In the genomic region with DNA sequence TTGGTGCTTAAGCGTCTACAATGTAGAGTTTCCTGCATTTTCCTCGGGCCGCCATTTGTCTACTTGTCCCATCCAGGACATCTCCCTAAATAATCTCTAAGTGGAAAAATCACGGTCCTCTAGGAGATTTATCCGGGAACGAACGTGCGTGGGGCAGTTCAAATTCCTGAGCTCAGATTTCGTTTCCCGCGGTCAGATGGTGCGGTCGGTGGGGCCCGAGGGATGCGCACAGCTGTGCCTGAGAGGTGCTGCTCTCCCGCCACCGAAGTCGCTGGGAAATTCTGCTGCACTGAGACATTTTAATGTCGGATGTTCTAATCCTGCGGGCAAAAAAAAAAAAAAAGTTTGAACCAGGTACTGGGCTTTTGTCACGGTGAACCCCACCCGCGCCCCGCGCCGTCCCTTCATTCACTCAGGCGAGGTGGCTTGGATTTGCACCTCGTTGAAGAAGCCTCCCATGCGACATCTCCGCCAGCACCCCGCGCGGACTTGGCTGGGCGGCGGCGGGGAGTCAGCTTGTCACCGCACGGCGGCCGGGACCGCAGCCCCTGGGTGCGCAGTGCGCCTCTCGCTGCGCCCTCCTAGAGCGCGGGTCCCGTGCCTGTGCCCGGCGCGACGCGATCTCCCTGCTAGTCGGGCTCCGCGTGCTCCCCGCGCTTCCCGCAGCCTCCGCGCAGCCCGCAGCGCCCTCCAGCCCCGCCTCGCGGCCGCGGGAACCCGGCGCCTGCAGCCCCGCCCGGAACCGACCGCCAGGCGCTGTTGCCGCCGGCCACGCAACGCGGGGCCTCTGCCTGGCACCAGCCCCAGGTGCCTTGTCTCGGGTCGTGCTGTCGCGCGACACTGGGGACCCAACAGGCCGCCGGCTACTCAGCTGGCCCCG, we compare ENCODE assay signal across 8 cellular contexts.
DNase-seq lines count a peak whose midpoint lies in the region; ATAC-seq, FAIRE-seq and TF ChIP-seq lines count a peak whose summit lies in the region.

No MANE protein-coding gene starts in this region.

- H3K4me3 ChIP-seq in GM08714 (ENCODE audit: low read length) = peak overlapping the region; percentile 51; the same call in 1 of the 2 replicates
- peak overlapping the region; percentile 72 for H3K4me3 ChIP-seq in IMR-90 (ENCODE audit: insufficient read depth, low read depth, low read length)
- H3K4me3 ChIP-seq in K562 = peak overlapping the region; percentile 22
- H3K4me3 ChIP-seq in iPS-18a (ENCODE audit: low read length) = peak overlapping the region; percentile 59
- H3K4me3 ChIP-seq in sigmoid colon = peak overlapping the region; percentile 43 to 65 (median 60)

- H3K14ac ChIP-seq in IMR-90 (replicated peaks; ENCODE audit: low read depth, low read length) = peak overlapping the region; percentile 33; the same call in 1 of the 2 replicates

- H3K36me3 ChIP-seq in IMR-90 (ENCODE audit: control insufficient read depth, insufficient read depth, low read length) (no peaks in the 10 kb centered on the region), K562 (ENCODE audit: control insufficient read depth, insufficient read depth, low read length) (no peaks in the 10 kb centered on the region), iPS-18a (ENCODE audit: control insufficient read depth, low read depth, low read length) (no peaks in the 10 kb centered on the region), sigmoid colon (no peaks in the 10 kb centered on the region)

- H3K79me1 ChIP-seq in IMR-90 (ENCODE audit: low read depth in 1 of 2, low read length in 2 of 2) = peaks cover 0 to 15% of the 10 kb centered on the region in 2 experiments; a peak in 1 of 4 replicates

- H3K27ac ChIP-seq in IMR-90 (ENCODE audit: insufficient read depth, low read length) = peak overlapping the region; percentile 57; the same call in 1 of the 2 replicates
- H3K27ac ChIP-seq in K562 (ENCODE audit: extremely low read depth, low read depth, low read length) = no peak overlapping the region
- no peak overlapping the region for H3K27ac ChIP-seq in iPS-18a (ENCODE audit: low read length)
- H3K27ac ChIP-seq in sigmoid colon = peak overlapping the region; percentile 53 to 65 (median 58)

- H2BK20ac ChIP-seq in IMR-90 (ENCODE audit: low read depth, low read length) = peak overlapping the region; percentile 71

- no TSS peak for BruUV-seq in IMR-90 (replicated peaks; lab: Mats Ljungman, UMichigan)
- BruUV-seq in K562 (replicated peaks; lab: Mats Ljungman, UMichigan) = no TSS peak

- peak; percentile 44 for TF ChIP-seq CTCF in IMR-90 (conservative IDR thresholded peaks at IDR 0.05; ENCODE audit: low read depth, low read length)
- TF ChIP-seq CTCF in K562 (IDR thresholded peaks at IDR 0.05 in 2 of 3, conservative IDR thresholded peaks at IDR 0.05 in 1 of 3; ENCODE audit: insufficient read depth in 2 of 3, low read depth in 1 of 3, low read length in 3 of 3) = peak in 2 of 3 experiments; percentile 7 to 48; a peak in 3 of 6 replicates
- TF ChIP-seq CTCF in sigmoid colon (IDR thresholded peaks at IDR 0.05) = peak in 2 of 4 experiments; percentile 11 to 46

- CTCF ChIA-PET in IMR-90 (lab: Yijun Ruan, JAX) (interaction anchor here (0.6 to 1.8 kb wide), 5 partner anchors 12 to 1386 kb away, joined by 3 to 7 read pairs (median 3); no protein-coding TSS in a partner anchor), K562 (lab: Yijun Ruan, JAX; ENCODE audit: low intra/inter-chr PET ratio) (no interaction called here)

- peak overlapping the region; percentile 75 for H2BK120ac ChIP-seq in IMR-90 (ENCODE audit: low read depth, low read length)

- no peak for TF ChIP-seq POLR2A in IMR-90 (IDR thresholded peaks at IDR 0.05; ENCODE audit: low read depth, low read length)
- no peak for TF ChIP-seq POLR2A in K562 (conservative IDR thresholded peaks at IDR 0.05)
- TF ChIP-seq POLR2A in sigmoid colon (IDR thresholded peaks at IDR 0.05) = no peak

- H3K4me2 ChIP-seq in IMR-90 (ENCODE audit: low read depth, low read length) (peak overlapping the region; percentile 92), K562 (ENCODE audit: insufficient read depth, low read length) (peak overlapping the region; percentile 55)

- peak overlapping the region; percentile 29 for H2AK9ac ChIP-seq in IMR-90 (replicated peaks; ENCODE audit: low read depth, low read length, poor library complexity)

- peak overlapping the region; percentile 86 for H2AFZ ChIP-seq in IMR-90 (replicated peaks; ENCODE audit: low read length, poor library complexity)
- H2AFZ ChIP-seq in K562 (ENCODE audit: low read depth, low read length) = peak overlapping the region; percentile 48

- peak overlapping the region; percentile 85; the same call in 2 of the 3 replicates for H2BK15ac ChIP-seq in IMR-90 (ENCODE audit: low read depth, low read length)

- H4K8ac ChIP-seq in IMR-90 (ENCODE audit: low read depth in 2 of 2, low read length in 2 of 2) = peak overlapping the region; percentile 32 to 83

- H2AK5ac ChIP-seq in IMR-90 (ENCODE audit: low read depth, low read length) = peak overlapping the region; percentile 68

- no peak for TF ChIP-seq EP300 in K562 (IDR thresholded peaks at IDR 0.05; ENCODE audit: low read length)
- TF ChIP-seq EP300 in sigmoid colon (IDR thresholded peaks at IDR 0.05) = no peak

- H3K9ac ChIP-seq in IMR-90 (ENCODE audit: low read depth, low read length) = peak overlapping the region; percentile 32
- peak overlapping the region in 1 of 2 experiments; percentile 78; a peak in 2 of 4 replicates for H3K9ac ChIP-seq in K562 (ENCODE audit: insufficient read depth in 1 of 2, low read depth in 2 of 2, low read length in 2 of 2)
- peak overlapping the region; percentile 53 for H3K9ac ChIP-seq in iPS-18a (ENCODE audit: low read length)

- FAIRE-seq in K562 (lab: Jason Lieb, UNC) = no peak

- H3K23ac ChIP-seq in IMR-90 (ENCODE audit: low read depth, low read length) = peak overlapping the region; percentile 36

- H3K4ac ChIP-seq in IMR-90 (ENCODE audit: low read depth, low read length) = peak overlapping the region; percentile 52

- POLR2A ChIA-PET in IMR-90 (lab: Charles Lee; ENCODE audit: unreplicated experiment) (interaction anchor here (0.7 kb wide), 2 partner anchors 187 to 528 kb away, joined by 4 to 11 read pairs; no protein-coding TSS in a partner anchor), K562 (lab: Yijun Ruan, JAX) (no interaction called here)

- H3K9me3 ChIP-seq in IMR-90 (ENCODE audit: control insufficient read depth, insufficient read depth, low read length) (no peaks in the 10 kb centered on the region), K562 (replicated peaks; ENCODE audit: control insufficient read depth, insufficient read depth, low read depth, low read length) (no peaks in the 10 kb centered on the region; the same call in 1 of the 2 replicates), iPS-18a (ENCODE audit: control insufficient read depth, low read depth, low read length) (no peaks in the 10 kb centered on the region), sigmoid colon (no peaks in the 10 kb centered on the region)

- peak overlapping the region; percentile 33; the same call in 1 of the 2 replicates for H3K18ac ChIP-seq in IMR-90 (ENCODE audit: low read depth, low read length)

- DNase-seq in IMR-90 (peak; percentile 30), K562 (ENCODE audit: extremely low read depth in 1 of 4, low spot score in 3 of 4) (peak in 3 of 4 experiments; percentile 14 to 37 (median 31)), sigmoid colon (peak; percentile 63), GOT3 (lab: John Stamatoyannopoulos, UW) (no peak)

- dilution Hi-C loops in IMR-90 (cut with HindIII; ENCODE audit: low sequenced_read_pairs, unreplicated experiment) = no loop called here

- no peaks in the 10 kb centered on the region for H4K20me1 ChIP-seq in IMR-90 (ENCODE audit: insufficient read depth, low read length)
- no peaks in the 10 kb centered on the region for H4K20me1 ChIP-seq in K562 (replicated peaks; ENCODE audit: control insufficient read depth, insufficient read depth, low read length)

- peak overlapping the region; percentile 56 for H3K56ac ChIP-seq in IMR-90 (ENCODE audit: extremely low read depth, insufficient read depth, low read length)

- intact Hi-C loops in IMR-90 (cut with micrococcal nuclease) = loop anchor here (1.0 to 10.0 kb wide), 5 partner anchors 191 to 797 kb away; no protein-coding TSS in a partner anchor
- intact Hi-C loops in K562 (cut with micrococcal nuclease) = loop anchor here (2.0 to 10.0 kb wide), 3 partner anchors 191 to 795 kb away; partner anchors contain the start of gene TCF4
- intact Hi-C loops in sigmoid colon (cut with DNase I) = loop anchor here (1.0 to 5.0 kb wide), 4 partner anchors 188 to 545 kb away; no protein-coding TSS in a partner anchor

- H3K9me1 ChIP-seq in IMR-90 (ENCODE audit: insufficient read depth, low read length) (0 out of 2 replicates have a peak, but pooled peaks cover 3% of the 10 kb centered on the region), K562 (ENCODE audit: control insufficient read depth, insufficient read depth, low read length) (no peaks in the 10 kb centered on the region)

- ATAC-seq in IMR-90 (ENCODE audit: low read depth) = peak; percentile 81
- peak; percentile 90 for ATAC-seq in K562
- no peak for ATAC-seq in HG03139 (IDR thresholded peaks at IDR 0.05; ENCODE audit: unreplicated experiment)
- no peak for ATAC-seq in GM18520 (IDR thresholded peaks at IDR 0.05; ENCODE audit: unreplicated experiment)

- in situ Hi-C loops in IMR-90 (cut with MboI; ENCODE audit: low sequenced_read_pairs) = loop anchor here (10.0 kb wide), 3 partner anchors 185 to 795 kb away; no protein-coding TSS in a partner anchor
- in situ Hi-C loops in K562 (cut with MboI) = loop anchor here (10.0 to 25.0 kb wide), 2 partner anchors 365 to 543 kb away; no protein-coding TSS in a partner anchor

- H3K4me1 ChIP-seq in IMR-90 (ENCODE audit: control insufficient read depth, insufficient read depth, low read length) = no peaks in the 10 kb centered on the region; the same call in 1 of the 2 replicates
- H3K4me1 ChIP-seq in K562 (replicated peaks in 1 of 2; ENCODE audit: control insufficient read depth in 2 of 2, insufficient read depth in 2 of 2, low read length in 2 of 2) = peaks cover 0 to 10% of the 10 kb centered on the region in 2 experiments; a peak in 4 of 5 replicates
- H3K4me1 ChIP-seq in iPS-18a (ENCODE audit: control insufficient read depth, low read depth, low read length) = peaks cover 43% of the 10 kb centered on the region
- peaks cover 0 to 10% (median 0%) of the 10 kb centered on the region in 4 donors for H3K4me1 ChIP-seq in sigmoid colon

- no peaks in the 10 kb centered on the region for H3K79me2 ChIP-seq in K562 (ENCODE audit: control insufficient read depth, insufficient read depth, low read length)

- 1% methylated on average over 44 of the region's 88 CpGs; no CpG with 5 or more reads in 1 of the 2 experiments for WGBS in IMR-90 (ENCODE audit: extremely low coverage in 2 of 2, insufficient read length in 1 of 2), 2 experiments
- WGBS in K562 (ENCODE audit: insufficient coverage, low coverage, missing lambda C conversion rate) = 48% methylated on average over 34 of the region's 88 CpGs
- 1 to 28% methylated on average over 88 of the region's 88 CpGs for WGBS in sigmoid colon, 2 donors

- H2BK5ac ChIP-seq in IMR-90 (ENCODE audit: low read depth, low read length, poor library complexity, severe bottlenecking) = peak overlapping the region; percentile 11

- H4K5ac ChIP-seq in IMR-90 (ENCODE audit: low read depth, low read length) = peak overlapping the region; percentile 45; the same call in 1 of the 2 replicates

- H3K27me3 ChIP-seq in IMR-90 (ENCODE audit: control insufficient read depth, insufficient read depth, low read length) = no peaks in the 10 kb centered on the region
- no peaks in the 10 kb centered on the region for H3K27me3 ChIP-seq in K562 (ENCODE audit: control insufficient read depth in 2 of 2, insufficient read depth in 2 of 2, low read length in 2 of 2)
- H3K27me3 ChIP-seq in iPS-18a (ENCODE audit: control insufficient read depth, insufficient read depth, low read length) = peaks cover 10% of the 10 kb centered on the region
- H3K27me3 ChIP-seq in sigmoid colon = no peaks in the 10 kb centered on the region

- H4K91ac ChIP-seq in IMR-90 (ENCODE audit: insufficient read depth, low read depth, low read length) = peak overlapping the region; percentile 73

- TF ChIP-seq RAD21 in IMR-90 (IDR thresholded peaks at IDR 0.05; ENCODE audit: low read length) (peak; percentile 41), K562 (CRISPR knock-in tag; conservative IDR thresholded peaks at IDR 0.05 in 1 of 2, IDR thresholded peaks at IDR 0.05 in 1 of 2) (peak; percentile 27 to 35; a peak in 3 of 4 replicates)

Comparison
In these comparisons a context has a peak if more than half of its experiments do, and no peak if none do; other contexts are left out.
1. H3K4me3 ChIP-seq: peak in every context shown above with its lines; median percentile 72 in IMR-90; 60 in sigmoid colon; 59 in iPS-18a; 51 in GM08714; 22 in K562.
2. ATAC-seq: peak in IMR-90 (single experiment) and K562 (single experiment); none in HG03139 (single experiment) and GM18520 (single experiment).
3. H3K27ac ChIP-seq: peak in IMR-90 (single experiment) and sigmoid colon (4 of 4); none in K562 (single experiment) and iPS-18a (single experiment).